In genomic region chrX:48945517-48946348, GRCh38 we compare ENCODE assay signal across 8 cellular contexts. TPM values are rescaled to one million over a fixed set of nuclear protein-coding genes. Genes with fewer than 3 reads are reported as not detected.
A peak's percentile ranks its signal among the peaks of the same experiment; 100 is the strongest.
DNase-seq lines count a peak whose midpoint lies in the region; ATAC-seq, FAIRE-seq and TF ChIP-seq lines count a peak whose summit lies in the region.

No MANE protein-coding gene starts in this region.

- H3K4me1 ChIP-seq in Caco-2 (no peaks in the 10 kb centered on the region), Panc1 (ENCODE audit: control insufficient read depth, insufficient read depth, low read length) (no peaks in the 10 kb centered on the region), left ventricle myocardium inferior (peaks cover 20% of the 10 kb centered on the region), small intestine (ENCODE audit: control insufficient read depth in 2 of 2, insufficient read depth in 1 of 2, low read depth in 1 of 2, low read length in 1 of 2) (peaks cover under 1 to 2% of the 10 kb centered on the region in 2 donors)

- ATAC-seq in Panc1 (peak; percentile 96), GM21515 (IDR thresholded peaks at IDR 0.05; ENCODE audit: unreplicated experiment) (no peak), HG03442 (IDR thresholded peaks at IDR 0.05; ENCODE audit: unreplicated experiment) (no peak)
- ATAC-seq in activated naive CD8-positive, alpha-beta T cell treated with anti-CD3 and anti-CD28 coated beads, Interleukin-2, amount 50 U/mL, for 24 hours: no peak

- no peaks in the 10 kb centered on the region for H3K9me3 Mint-ChIP-seq in Caco-2 (ENCODE audit: unreplicated experiment)
- H3K9me3 Mint-ChIP-seq in activated naive CD8-positive, alpha-beta T cell treated with anti-CD3 and anti-CD28 coated beads, Interleukin-2, amount 50 U/mL, for 24 hours: no peaks in the 10 kb centered on the region

- H3K4me1 Mint-ChIP-seq in Caco-2 (ENCODE audit: low read depth, unreplicated experiment): no peaks in the 10 kb centered on the region
- peaks cover 48% of the 10 kb centered on the region for H3K4me1 Mint-ChIP-seq in activated naive CD8-positive, alpha-beta T cell treated with anti-CD3 and anti-CD28 coated beads, Interleukin-2, amount 50 U/mL, for 24 hours

- CTCF ChIA-PET in Caco-2 (lab: Charles Lee): interaction anchor here (0.7 to 0.9 kb wide), 2 partner anchors 140 to 297 kb away, joined by 3 read pairs; no protein-coding TSS in a partner anchor
- CTCF ChIA-PET in Panc1 (lab: Charles Lee): interaction anchor here (0.7 kb wide), 1 partner anchor 1666 kb away, joined by 5 read pairs; no protein-coding TSS in a partner anchor

- H3K4me3 ChIP-seq in Caco-2 (ENCODE audit: low read depth, low read length) (no peak overlapping the region), Panc1 (ENCODE audit: low read depth in 2 of 2, low read length in 2 of 2) (no peak overlapping the region), left ventricle myocardium inferior (no peak overlapping the region), small intestine (ENCODE audit: low read depth in 1 of 2, low read length in 2 of 2) (no peak overlapping the region)

- TF ChIP-seq CTCF in Caco-2 (IDR thresholded peaks at IDR 0.05; ENCODE audit: insufficient read depth in 1 of 2, low read depth in 1 of 2, low read length in 1 of 2, severe bottlenecking in 1 of 2, unreplicated experiment in 1 of 2) (peak; percentile 69 to 88), GM20000 (IDR thresholded peaks at IDR 0.05; ENCODE audit: extremely low read depth, missing control alignments) (peak; percentile 80), Panc1 (IDR thresholded peaks at IDR 0.05) (peak; percentile 90), left ventricle myocardium inferior (IDR thresholded peaks at IDR 0.05; ENCODE audit: borderline replicate concordance) (peak; percentile 71)

- H3K9me3 ChIP-seq in Caco-2: no peaks in the 10 kb centered on the region
- no peaks in the 10 kb centered on the region for H3K9me3 ChIP-seq in Panc1 (ENCODE audit: control insufficient read depth, insufficient read depth, low read depth, low read length)
- no peaks in the 10 kb centered on the region for H3K9me3 ChIP-seq in left ventricle myocardium inferior (replicated peaks)
- no peaks in the 10 kb centered on the region for H3K9me3 ChIP-seq in small intestine (ENCODE audit: control insufficient read depth, low read depth)

- no peak for FAIRE-seq in small intestine (lab: Jason Lieb, UNC)

- H3K4me3 Mint-ChIP-seq in Caco-2 (ENCODE audit: unreplicated experiment): no peak overlapping the region
- no peak overlapping the region for H3K4me3 Mint-ChIP-seq in activated naive CD8-positive, alpha-beta T cell treated with anti-CD3 and anti-CD28 coated beads, Interleukin-2, amount 50 U/mL, for 24 hours

- in situ Hi-C loops in Panc1 (cut with HindIII; ENCODE audit: low pct_unique_long_range_greater_than_20kb, low sequenced_read_pairs): no loop called here

- H3K27ac ChIP-seq in Panc1 (ENCODE audit: low read length): no peak overlapping the region
- H3K27ac ChIP-seq in left ventricle myocardium inferior (replicated peaks): no peak overlapping the region
- no peak overlapping the region for H3K27ac ChIP-seq in small intestine (ENCODE audit: low read depth in 1 of 2, low read length in 1 of 2)

- DNase-seq in Caco-2 (peak; percentile 42 to 57), GM20000 (ENCODE audit: low spot score) (peak; percentile 48), Panc1 (ENCODE audit: low read depth, low spot score) (no peak), left ventricle myocardium inferior (peak; percentile 22), small intestine (peak; percentile 49)
- peak; percentile 52 for DNase-seq in activated naive CD8-positive, alpha-beta T cell treated with anti-CD3 and anti-CD28 coated beads, Interleukin-2, amount 50 U/mL, for 24 hours

- no peaks in the 10 kb centered on the region for H3K27me3 Mint-ChIP-seq in Caco-2 (ENCODE audit: insufficient read depth, unreplicated experiment)
- no peaks in the 10 kb centered on the region for H3K27me3 Mint-ChIP-seq in activated naive CD8-positive, alpha-beta T cell treated with anti-CD3 and anti-CD28 coated beads, Interleukin-2, amount 50 U/mL, for 24 hours

- H3K36me3 Mint-ChIP-seq in Caco-2 (ENCODE audit: insufficient read depth, unreplicated experiment): peaks cover 5% of the 10 kb centered on the region
- peaks cover 18% of the 10 kb centered on the region for H3K36me3 Mint-ChIP-seq in activated naive CD8-positive, alpha-beta T cell treated with anti-CD3 and anti-CD28 coated beads, Interleukin-2, amount 50 U/mL, for 24 hours (ENCODE audit: low read depth)

- H3K27ac Mint-ChIP-seq in Caco-2 (ENCODE audit: unreplicated experiment): no peak overlapping the region
- no peak overlapping the region for H3K27ac Mint-ChIP-seq in activated naive CD8-positive, alpha-beta T cell treated with anti-CD3 and anti-CD28 coated beads, Interleukin-2, amount 50 U/mL, for 24 hours

- POLR2A ChIA-PET in Caco-2 (lab: Charles Lee) (no interaction called here), Panc1 (lab: Charles Lee) (no interaction called here)

- 47 to 52% (median 50%) methylated on average over 8 of the region's 8 CpGs for WGBS in small intestine, 3 donors

- BruUV-seq in Caco-2 (replicated peaks; lab: Mats Ljungman, UMichigan): no TSS peak
- BruUV-seq in Panc1 (replicated peaks; lab: Mats Ljungman, UMichigan): no TSS peak

- H3K36me3 ChIP-seq in Caco-2 (ENCODE audit: control insufficient read depth, insufficient read depth, low read length) (no peaks in the 10 kb centered on the region; the same call in 1 of the 2 replicates), Panc1 (ENCODE audit: control insufficient read depth, insufficient read depth, low read length) (no peaks in the 10 kb centered on the region), left ventricle myocardium inferior (no peaks in the 10 kb centered on the region), small intestine (ENCODE audit: control insufficient read depth in 2 of 2, insufficient read depth in 2 of 2, low read length in 2 of 2) (no peaks in the 10 kb centered on the region)

- H3K27me3 ChIP-seq in Caco-2 (replicated peaks; ENCODE audit: control insufficient read depth, insufficient read depth, low read length) (no peaks in the 10 kb centered on the region), Panc1 (ENCODE audit: control insufficient read depth, insufficient read depth, low read length) (no peaks in the 10 kb centered on the region), left ventricle myocardium inferior (ENCODE audit: low read depth) (no peaks in the 10 kb centered on the region), small intestine (ENCODE audit: control insufficient read depth in 2 of 2, insufficient read depth in 2 of 2, low read length in 2 of 2) (no peaks in the 10 kb centered on the region)

- intact Hi-C loops in Caco-2 (cut with micrococcal nuclease; ENCODE audit: unreplicated experiment) (loop anchor here (5.0 kb wide), 1 partner anchor 183 kb away; the partner anchor contains the start of gene GLOD5), Panc1 (cut with micrococcal nuclease; ENCODE audit: unreplicated experiment) (no loop called here), left ventricle myocardium inferior (cut with micrococcal nuclease) (no loop called here)

RNA-seq across cellular contexts. Expression of gene OTUD5, which starts 11.7 kb away (rescaled TPM):
- total RNA-seq in Caco-2 (2022) (40.1 and 40.6 TPM in 2 replicates), Panc1 (2021; ENCODE audit: unreplicated experiment) (59.5 TPM), left ventricle myocardium inferior (21.2 TPM)
- 102 TPM for polyA plus RNA-seq in Panc1 (2012; ENCODE audit: insufficient read length)
- polyA plus RNA-seq in small intestine: 10 to 100 TPM; 28.3 to 57.5 (median 37.0) TPM

RNA-seq across cellular contexts. Expression of gene KCND1, which starts 25.9 kb away (rescaled TPM):
- total RNA-seq in Caco-2 (2022) (0.88 and 0.97 TPM in 2 replicates), Panc1 (2021; ENCODE audit: unreplicated experiment) (5.5 TPM), left ventricle myocardium inferior (0.30 TPM)
- 8.5 TPM for polyA plus RNA-seq in Panc1 (2012; ENCODE audit: insufficient read length)
- 1 to 10 TPM in 1 of 3 donors, under 1 TPM in 2; 0.27 to 1.1 (median 0.45) TPM for polyA plus RNA-seq in small intestine

RNA-seq across cellular contexts. Expression of gene PIM2, which starts 26.9 kb away (rescaled TPM):
- total RNA-seq in Caco-2 (2022) (12.0 and 13.9 TPM in 2 replicates), Panc1 (2021; ENCODE audit: unreplicated experiment) (52.6 TPM), left ventricle myocardium inferior (3.3 TPM)
- 28.1 TPM for polyA plus RNA-seq in Panc1 (2012; ENCODE audit: insufficient read length)
- 10 to 100 TPM in 2 of 3 donors, 1 to 10 TPM in 1; 2.9 to 35.1 (median 10.1) TPM for polyA plus RNA-seq in small intestine

RNA-seq across cellular contexts. Expression of gene SLC35A2, which starts 34.3 kb away (rescaled TPM):
- total RNA-seq in Caco-2 (2022): 58.8 and 61.4 TPM in 2 replicates
- 72.4 TPM for total RNA-seq in Panc1 (2021; ENCODE audit: unreplicated experiment)
- polyA plus RNA-seq in Panc1 (2012; ENCODE audit: insufficient read length): 94.0 TPM
- total RNA-seq in left ventricle myocardium inferior: 10.4 TPM
- 10 to 100 TPM in 1 of 3 donors, 1 to 10 TPM in 2; 8.1 to 31.5 (median 9.7) TPM for polyA plus RNA-seq in small intestine

RNA-seq across cellular contexts. Expression of gene PQBP1, which starts 48.0 kb away (rescaled TPM):
- total RNA-seq in Caco-2 (2022) (111 and 114 TPM in 2 replicates), Panc1 (2021; ENCODE audit: unreplicated experiment) (136 TPM), left ventricle myocardium inferior (60.3 TPM)
- 173 TPM for polyA plus RNA-seq in Panc1 (2012; ENCODE audit: insufficient read length)
- 100 to 1,000 TPM in 2 of 3 donors, 10 to 100 TPM in 1; 77.8 to 186 (median 125) TPM for polyA plus RNA-seq in small intestine
